ENCODE assay signal across 2 cellular contexts in the genomic region with DNA sequence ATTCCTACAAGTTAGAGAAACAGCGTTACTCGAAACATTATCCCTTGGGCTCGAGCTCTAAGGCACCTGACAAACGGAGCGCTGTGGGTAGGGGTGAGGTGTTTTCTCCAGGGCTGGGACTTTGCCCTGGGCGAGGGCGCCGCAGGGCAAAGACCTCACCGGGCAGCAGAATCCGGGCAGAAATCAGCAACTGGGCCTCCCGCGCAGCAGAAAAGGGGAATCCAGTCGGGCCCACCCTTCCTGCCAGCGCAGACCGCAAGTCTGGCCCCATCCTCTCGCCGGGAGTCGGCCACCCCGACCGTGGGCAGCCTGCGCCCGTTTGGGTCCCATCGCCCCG.
TF ChIP-seq lines count a peak whose summit lies in the region.

No MANE protein-coding gene starts in this region.

TF ChIP-seq in GM12878, 131 proteins besides CTCF, POLR2A, EP300 and RAD21:
- TF ChIP-seq RUNX3 (IDR thresholded peaks at IDR 0.05; ENCODE audit: low read length) (peak; percentile 45; the same call in 1 of the 2 replicates), TCF3 (IDR thresholded peaks at IDR 0.05; ENCODE audit: borderline replicate concordance, insufficient read depth, low read depth, low read length) (no peak), POLR2AphosphoS5 (IDR thresholded peaks at IDR 0.05; ENCODE audit: low read length) (0 out of 2 replicates have a peak, but pooled peaks have one; percentile 44)

TF ChIP-seq in HepG2, 621 proteins besides CTCF, POLR2A, EP300 and RAD21:
- TF ChIP-seq, protein P1, sequence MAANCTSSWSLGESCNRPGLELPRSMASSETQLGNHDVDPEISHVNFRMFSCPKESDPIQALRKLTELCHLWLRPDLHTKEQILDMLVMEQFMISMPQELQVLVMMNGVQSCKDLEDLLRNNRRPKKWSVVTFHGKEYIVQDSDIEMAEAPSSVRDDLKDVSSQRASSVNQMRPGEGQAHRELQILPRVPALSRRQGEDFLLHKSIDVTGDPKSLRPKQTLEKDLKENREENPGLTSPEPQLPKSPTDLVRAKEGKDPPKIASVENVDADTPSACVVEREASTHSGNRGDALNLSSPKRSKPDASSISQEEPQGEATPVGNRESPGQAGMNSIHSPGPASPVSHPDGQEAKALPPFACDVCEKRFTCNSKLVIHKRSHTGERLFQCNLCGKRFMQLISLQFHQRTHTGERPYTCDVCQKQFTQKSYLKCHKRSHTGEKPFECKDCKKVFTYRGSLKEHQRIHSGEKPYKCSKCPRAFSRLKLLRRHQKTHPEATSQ (CRISPR knock-in tag; IDR thresholded peaks at IDR 0.05; ENCODE audit: borderline replicate concordance), result 0 out of 2 replicates have a peak, but pooled peaks have one; percentile 38
- TF ChIP-seq ZSCAN25 (CRISPR knock-in tag; IDR thresholded peaks at IDR 0.05) (peak; percentile 98), HNF4G (IDR thresholded peaks at IDR 0.05; ENCODE audit: borderline replicate concordance, low read depth, low read length) (peak; percentile 46; the same call in 1 of the 2 replicates), HNF4G (CRISPR knock-in tag; IDR thresholded peaks at IDR 0.05; ENCODE audit: borderline replicate concordance, low read depth) (no peak), NRL (CRISPR knock-in tag; IDR thresholded peaks at IDR 0.05; ENCODE audit: borderline replicate concordance) (no peak), HNRNPL (IDR thresholded peaks at IDR 0.05; ENCODE audit: low read depth, low read length) (peak; percentile 76; the same call in 1 of the 2 replicates), RFX3 (CRISPR knock-in tag; IDR thresholded peaks at IDR 0.05) (no peak), ZNF460 (CRISPR knock-in tag; IDR thresholded peaks at IDR 0.05; ENCODE audit: borderline replicate concordance) (no peak), HES4 (CRISPR knock-in tag; IDR thresholded peaks at IDR 0.05; ENCODE audit: borderline replicate concordance) (no peak), XRCC5 (optimal IDR thresholded peaks at IDR 0.05; ENCODE audit: low read length) (no peak), SNAPC2 (CRISPR knock-in tag; IDR thresholded peaks at IDR 0.05) (0 out of 2 replicates have a peak, but pooled peaks have one; percentile 16), PCBP1 (IDR thresholded peaks at IDR 0.05; ENCODE audit: borderline replicate concordance, low read depth, low read length) (0 out of 2 replicates have a peak, but pooled peaks have one; percentile 38), ZNF563 (CRISPR knock-in tag; IDR thresholded peaks at IDR 0.05) (0 out of 2 replicates have a peak, but pooled peaks have one; percentile 3), HNF4A (CRISPR knock-in tag; IDR thresholded peaks at IDR 0.05) (peak; percentile 68), KDM5B (CRISPR knock-in tag; IDR thresholded peaks at IDR 0.05; ENCODE audit: borderline replicate concordance) (no peak), KLF9 (CRISPR knock-in tag; IDR thresholded peaks at IDR 0.05; ENCODE audit: low read depth) (no peak), ZSCAN22 (CRISPR knock-in tag; IDR thresholded peaks at IDR 0.05) (no peak), GABPB1 (CRISPR knock-in tag; IDR thresholded peaks at IDR 0.05) (no peak)
- TF ChIP-seq, protein P2, sequence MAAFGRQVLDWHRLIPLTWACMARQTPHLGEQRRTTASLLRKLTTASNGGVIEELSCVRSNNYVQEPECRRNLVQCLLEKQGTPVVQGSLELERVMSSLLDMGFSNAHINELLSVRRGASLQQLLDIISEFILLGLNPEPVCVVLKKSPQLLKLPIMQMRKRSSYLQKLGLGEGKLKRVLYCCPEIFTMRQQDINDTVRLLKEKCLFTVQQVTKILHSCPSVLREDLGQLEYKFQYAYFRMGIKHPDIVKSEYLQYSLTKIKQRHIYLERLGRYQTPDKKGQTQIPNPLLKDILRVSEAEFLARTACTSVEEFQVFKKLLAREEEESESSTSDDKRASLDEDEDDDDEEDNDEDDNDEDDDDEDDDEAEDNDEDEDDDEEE (CRISPR knock-in tag; IDR thresholded peaks at IDR 0.05), result no peak
- TF ChIP-seq, protein P3, sequence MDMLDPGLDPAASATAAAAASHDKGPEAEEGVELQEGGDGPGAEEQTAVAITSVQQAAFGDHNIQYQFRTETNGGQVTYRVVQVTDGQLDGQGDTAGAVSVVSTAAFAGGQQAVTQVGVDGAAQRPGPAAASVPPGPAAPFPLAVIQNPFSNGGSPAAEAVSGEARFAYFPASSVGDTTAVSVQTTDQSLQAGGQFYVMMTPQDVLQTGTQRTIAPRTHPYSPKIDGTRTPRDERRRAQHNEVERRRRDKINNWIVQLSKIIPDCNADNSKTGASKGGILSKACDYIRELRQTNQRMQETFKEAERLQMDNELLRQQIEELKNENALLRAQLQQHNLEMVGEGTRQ (IDR thresholded peaks at IDR 0.05; ENCODE audit: low read depth, low read length), result no peak
- TF ChIP-seq, protein P3 (CRISPR knock-in tag; IDR thresholded peaks at IDR 0.05; ENCODE audit: borderline replicate concordance), result no peak
- TF ChIP-seq, protein P4, sequence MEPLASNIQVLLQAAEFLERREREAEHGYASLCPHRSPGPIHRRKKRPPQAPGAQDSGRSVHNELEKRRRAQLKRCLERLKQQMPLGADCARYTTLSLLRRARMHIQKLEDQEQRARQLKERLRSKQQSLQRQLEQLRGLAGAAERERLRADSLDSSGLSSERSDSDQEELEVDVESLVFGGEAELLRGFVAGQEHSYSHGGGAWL (CRISPR knock-in tag; IDR thresholded peaks at IDR 0.05), result no peak
- TF ChIP-seq, protein P5, sequence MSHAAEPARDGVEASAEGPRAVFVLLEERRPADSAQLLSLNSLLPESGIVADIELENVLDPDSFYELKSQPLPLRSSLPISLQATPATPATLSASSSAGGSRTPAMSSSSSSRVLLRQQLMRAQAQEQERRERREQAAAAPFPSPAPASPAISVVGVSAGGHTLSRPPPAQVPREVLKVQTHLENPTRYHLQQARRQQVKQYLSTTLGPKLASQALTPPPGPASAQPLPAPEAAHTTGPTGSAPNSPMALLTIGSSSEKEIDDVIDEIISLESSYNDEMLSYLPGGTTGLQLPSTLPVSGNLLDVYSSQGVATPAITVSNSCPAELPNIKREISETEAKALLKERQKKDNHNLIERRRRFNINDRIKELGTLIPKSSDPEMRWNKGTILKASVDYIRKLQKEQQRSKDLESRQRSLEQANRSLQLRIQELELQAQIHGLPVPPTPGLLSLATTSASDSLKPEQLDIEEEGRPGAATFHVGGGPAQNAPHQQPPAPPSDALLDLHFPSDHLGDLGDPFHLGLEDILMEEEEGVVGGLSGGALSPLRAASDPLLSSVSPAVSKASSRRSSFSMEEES (CRISPR knock-in tag; IDR thresholded peaks at IDR 0.05), result no peak
- TF ChIP-seq, protein P6, sequence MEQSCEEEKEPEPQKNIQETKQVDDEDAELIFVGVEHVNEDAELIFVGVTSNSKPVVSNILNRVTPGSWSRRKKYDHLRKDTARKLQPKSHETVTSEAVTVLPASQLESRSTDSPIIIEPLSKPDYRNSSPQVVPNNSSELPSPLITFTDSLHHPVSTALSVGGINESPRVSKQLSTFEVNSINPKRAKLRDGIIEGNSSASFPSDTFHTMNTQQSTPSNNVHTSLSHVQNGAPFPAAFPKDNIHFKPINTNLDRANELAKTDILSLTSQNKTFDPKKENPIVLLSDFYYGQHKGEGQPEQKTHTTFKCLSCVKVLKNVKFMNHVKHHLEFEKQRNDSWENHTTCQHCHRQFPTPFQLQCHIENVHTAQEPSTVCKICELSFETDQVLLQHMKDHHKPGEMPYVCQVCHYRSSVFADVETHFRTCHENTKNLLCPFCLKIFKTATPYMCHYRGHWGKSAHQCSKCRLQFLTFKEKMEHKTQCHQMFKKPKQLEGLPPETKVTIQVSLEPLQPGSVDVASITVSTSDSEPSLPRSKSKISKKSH (CRISPR knock-in tag; IDR thresholded peaks at IDR 0.05; ENCODE audit: borderline replicate concordance), result no peak
TF ChIP-seq in HepG2: peak in this region for 8.
